ENCODE assay signal across 10 cellular contexts in the genomic region with DNA sequence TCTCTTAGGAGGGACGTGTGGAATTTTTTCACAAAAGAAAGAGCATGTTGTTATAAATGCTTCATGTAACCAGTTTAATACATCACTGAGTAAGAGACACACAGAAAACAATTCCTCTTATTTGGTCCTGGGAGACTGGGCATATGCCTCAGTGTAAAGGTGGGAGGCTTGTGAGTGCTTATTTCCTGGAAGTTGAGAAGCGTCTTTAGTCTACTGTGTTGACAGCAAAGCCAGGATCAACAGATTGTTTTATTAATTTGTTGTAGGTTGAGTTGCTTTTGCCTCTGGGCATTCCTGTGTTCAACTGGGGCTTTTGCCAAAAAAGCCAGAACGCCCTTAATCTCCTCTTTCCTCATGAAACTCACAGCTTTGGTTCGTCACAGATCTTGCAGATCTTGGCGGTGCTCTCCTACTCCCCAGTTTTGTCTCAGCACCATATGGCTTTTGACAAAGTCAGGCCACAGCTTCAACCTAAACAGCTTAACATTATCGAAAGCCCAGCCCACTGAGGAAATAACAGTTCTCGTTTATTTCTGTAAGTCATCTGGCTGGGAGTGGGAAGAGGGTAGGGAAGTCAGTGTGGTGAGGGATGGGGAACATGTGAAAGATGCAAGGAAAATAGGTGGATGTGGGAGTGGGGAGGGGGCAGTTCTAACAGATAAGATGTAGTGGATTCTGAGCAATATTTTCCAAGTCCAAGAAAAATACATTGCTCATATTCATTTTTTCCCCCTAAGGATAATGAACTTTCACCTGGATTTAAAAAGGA.
A peak's percentile ranks its signal among the peaks of the same experiment; 100 is the strongest.
DNase-seq lines count a peak whose midpoint lies in the region; ATAC-seq and TF ChIP-seq lines count a peak whose summit lies in the region.
"Had no signal": no experiment of that assay in that cellular context is flagged by ENCODE, and none has a peak within 500 bp of the region (broad histone marks: within the 10 kb centered on the region; RNA-seq: fewer than 3 reads in every experiment).

No MANE protein-coding gene starts in this region.

- peaks cover 12% of the 10 kb centered on the region for H3K9me3 Mint-ChIP-seq in osteocyte (ENCODE audit: unreplicated experiment)
- peaks cover 5% of the 10 kb centered on the region for H3K9me3 Mint-ChIP-seq in stimulated activated effector memory CD8-positive, alpha-beta T cell treated with anti-CD3 and anti-CD28 coated beads, Interleukin-12 subunit alpha, Interleukin-12 subunit beta, amount 100 ng/mL, for 72 hours

- peak overlapping the region; percentile 24 for H3K4me3 Mint-ChIP-seq in osteocyte (ENCODE audit: unreplicated experiment)
- H3K4me3 Mint-ChIP-seq in stimulated activated effector memory CD8-positive, alpha-beta T cell treated with anti-CD3 and anti-CD28 coated beads, Interleukin-12 subunit alpha, Interleukin-12 subunit beta, amount 100 ng/mL, for 72 hours: no peak overlapping the region
- H3K4me3 Mint-ChIP-seq: IgD-negative memory B cell had no signal

- H3K27ac Mint-ChIP-seq in osteocyte (ENCODE audit: unreplicated experiment): peak overlapping the region; percentile 89
- no peak overlapping the region for H3K27ac Mint-ChIP-seq in stimulated activated effector memory CD8-positive, alpha-beta T cell treated with anti-CD3 and anti-CD28 coated beads, Interleukin-12 subunit alpha, Interleukin-12 subunit beta, amount 100 ng/mL, for 72 hours
- H3K27ac Mint-ChIP-seq: IgD-negative memory B cell had no signal

- DNase-seq in EH (ENCODE audit: low read depth) (peak; percentile 88), RPMI7951 (ENCODE audit: low read depth) (peak; percentile 88), fibroblast of villous mesenchyme (ENCODE audit: low read depth) (peak; percentile 99), osteocyte (ENCODE audit: extremely low spot score, unreplicated experiment) (no peak), GF-D8 (lab: John Stamatoyannopoulos, UW) (no peak), SW480 (ENCODE audit: low spot score) (no peak)
- no peak for DNase-seq in stimulated activated effector memory CD8-positive, alpha-beta T cell treated with anti-CD3 and anti-CD28 coated beads, Interleukin-12 subunit alpha, Interleukin-12 subunit beta, amount 100 ng/mL, for 72 hours (ENCODE audit: low spot score in 2 of 2)
- DNase-seq: lower lobe of right lung had no signal

- peaks cover 72% of the 10 kb centered on the region for H3K4me1 Mint-ChIP-seq in osteocyte (ENCODE audit: unreplicated experiment)
- H3K4me1 Mint-ChIP-seq in stimulated activated effector memory CD8-positive, alpha-beta T cell treated with anti-CD3 and anti-CD28 coated beads, Interleukin-12 subunit alpha, Interleukin-12 subunit beta, amount 100 ng/mL, for 72 hours: no peaks in the 10 kb centered on the region
- H3K4me1 Mint-ChIP-seq: IgD-negative memory B cell had no signal

- no peak for ATAC-seq in GM21737 (IDR thresholded peaks at IDR 0.05; ENCODE audit: unreplicated experiment)
- no peak for ATAC-seq in stimulated activated effector memory CD8-positive, alpha-beta T cell treated with anti-CD3 and anti-CD28 coated beads, Interleukin-12 subunit alpha, Interleukin-12 subunit beta, amount 100 ng/mL, for 72 hours
- ATAC-seq: lower lobe of right lung had no signal

- H3K4me3 ChIP-seq in fibroblast of villous mesenchyme (ENCODE audit: low read depth, low read length): no peak overlapping the region
- H3K4me3 ChIP-seq: lower lobe of right lung had no signal

- H3K27me3 Mint-ChIP-seq in osteocyte (ENCODE audit: unreplicated experiment): no peaks in the 10 kb centered on the region

- TF ChIP-seq CTCF in fibroblast of villous mesenchyme (IDR thresholded peaks at IDR 0.05; ENCODE audit: insufficient read depth, low read depth, low read length) (no peak), osteocyte (IDR thresholded peaks at IDR 0.05) (no peak)

- peaks cover 9% of the 10 kb centered on the region for H3K36me3 Mint-ChIP-seq in osteocyte (ENCODE audit: unreplicated experiment)
- H3K36me3 Mint-ChIP-seq in stimulated activated effector memory CD8-positive, alpha-beta T cell treated with anti-CD3 and anti-CD28 coated beads, Interleukin-12 subunit alpha, Interleukin-12 subunit beta, amount 100 ng/mL, for 72 hours: no peaks in the 10 kb centered on the region
- H3K36me3 Mint-ChIP-seq: IgD-negative memory B cell had no signal

Comparison
In these comparisons a context has a peak if more than half of its experiments do, and no peak if none do; other contexts are left out.
1. DNase-seq: peak in EH (single experiment), RPMI7951 (single experiment) and fibroblast of villous mesenchyme (single experiment); none in osteocyte (single experiment), GF-D8 (single experiment), SW480 (single experiment) and stimulated activated effector memory CD8-positive, alpha-beta T cell treated with anti-CD3 and anti-CD28 coated beads, Interleukin-12 subunit alpha, Interleukin-12 subunit beta, amount 100 ng/mL, for 72 hours (0 of 2).